18 cellular contexts compared by ENCODE assay signal in genomic region chr14:99543369-99543768, GRCh38.
A peak's percentile ranks its signal among the peaks of the same experiment; 100 is the strongest.
DNase-seq lines count a peak whose midpoint lies in the region; ATAC-seq, FAIRE-seq and TF ChIP-seq lines count a peak whose summit lies in the region.
"Had no signal": no experiment of that assay in that cellular context is flagged by ENCODE, and none has a peak within 500 bp of the region (broad histone marks: within the 10 kb centered on the region; RNA-seq: fewer than 3 reads in every experiment).

No MANE protein-coding gene starts in this region.

- H2AFZ ChIP-seq in H1 (ENCODE audit: low read length): no peak overlapping the region
- no peak overlapping the region for H2AFZ ChIP-seq in trophoblast cell (ENCODE audit: insufficient read depth, low read length, poor library complexity)
- no peak overlapping the region for H2AFZ ChIP-seq in neural progenitor cell (replicated peaks)

- H3K9me3 Mint-ChIP-seq in CD4-positive, CD25-positive, alpha-beta regulatory T cell: no peaks in the 10 kb centered on the region
- H3K9me3 Mint-ChIP-seq in neural progenitor cell: no peaks in the 10 kb centered on the region
- H3K9me3 Mint-ChIP-seq: CD8-positive, alpha-beta T cell had no signal

- H2BK15ac ChIP-seq in H1 (ENCODE audit: low read length): no peak overlapping the region

- H3K23ac ChIP-seq in H1 (ENCODE audit: insufficient read length): no peak overlapping the region
- H3K23ac ChIP-seq in trophoblast cell (ENCODE audit: low read length): no peak overlapping the region

- H3F3A ChIP-seq in neural progenitor cell (ENCODE audit: low read depth): peaks cover 30% of the 10 kb centered on the region

- no peak overlapping the region for H4K12ac ChIP-seq in trophoblast cell (ENCODE audit: low read depth, low read length)

- H4K91ac ChIP-seq in H1 (replicated peaks; ENCODE audit: insufficient read length, low read length) (peak overlapping the region; percentile 62), trophoblast cell (ENCODE audit: low read depth, low read length) (no peak overlapping the region)

- H3K9ac ChIP-seq in H1 (replicated peaks in 1 of 4; ENCODE audit: extremely low read depth in 1 of 4, low read depth in 3 of 4, low read length in 3 of 4) (no peak overlapping the region), trophoblast cell (ENCODE audit: low read length) (no peak overlapping the region), neural progenitor cell (no peak overlapping the region)

- no peaks in the 10 kb centered on the region for H3K9me3 ChIP-seq in CD4-positive, CD25-positive, alpha-beta regulatory T cell (ENCODE audit: control insufficient read depth in 2 of 2, low read length in 2 of 2)
- H3K9me3 ChIP-seq in H1 (ENCODE audit: insufficient read depth in 2 of 2, low read depth in 1 of 2, low read length in 1 of 2) (no peaks in the 10 kb centered on the region), trophoblast cell (ENCODE audit: insufficient read depth, low read depth, low read length) (no peaks in the 10 kb centered on the region), neural progenitor cell (ENCODE audit: low read depth) (no peaks in the 10 kb centered on the region)

- H2AK5ac ChIP-seq in H1 (ENCODE audit: low read depth, low read length): 0 out of 2 replicates have a peak overlapping the region, but pooled peaks have one; percentile 90
- no peak overlapping the region for H2AK5ac ChIP-seq in trophoblast cell (ENCODE audit: low read length)

- no peak for DNase-seq in CD4-positive, CD25-positive, alpha-beta regulatory T cell
- DNase-seq in RWPE1 (ENCODE audit: low spot score): no peak
- DNase-seq in H1 (ENCODE audit: low read depth in 1 of 2, low spot score in 2 of 2): no peak
- DNase-seq in trophoblast cell: no peak
- DNase-seq in left lobe of liver (ENCODE audit: low spot score): no peak
- DNase-seq in stimulated activated naive CD4-positive, alpha-beta T cell treated with Interleukin-2 at 50 U/mL for 16 hours (lab: John Stamatoyannopoulos, UW): no peak
- no peak for DNase-seq in neural progenitor cell (ENCODE audit: low spot score)
- DNase-seq: C1 segment of cervical spinal cord; CD8-positive, alpha-beta T cell; COR-L47; DMS53; GF-D8; GOT3; HCEC 1CT; IMR-90 had no signal

- H4K8ac ChIP-seq in H1 (ENCODE audit: extremely low read depth, insufficient read depth, low read length) (no peak overlapping the region), trophoblast cell (ENCODE audit: low read depth, low read length) (no peak overlapping the region)

- no peaks in the 10 kb centered on the region for H3K27me3 Mint-ChIP-seq in CD4-positive, CD25-positive, alpha-beta regulatory T cell
- peaks cover 10% of the 10 kb centered on the region for H3K27me3 Mint-ChIP-seq in neural progenitor cell (ENCODE audit: insufficient read depth, low read depth)

- no peak overlapping the region for H2BK20ac ChIP-seq in H1 (ENCODE audit: low read length)

- no peaks in the 10 kb centered on the region for H3K27me3 ChIP-seq in CD4-positive, CD25-positive, alpha-beta regulatory T cell (ENCODE audit: control insufficient read depth, insufficient read depth, low read length)
- H3K27me3 ChIP-seq in H1 (replicated peaks in 1 of 4; ENCODE audit: control insufficient read depth in 3 of 4, extremely low read depth in 1 of 4, insufficient read depth in 3 of 4, low read length in 3 of 4): no peaks in the 10 kb centered on the region
- no peaks in the 10 kb centered on the region for H3K27me3 ChIP-seq in trophoblast cell (ENCODE audit: insufficient read depth, low read length)
- H3K27me3 ChIP-seq in neural progenitor cell: no peaks in the 10 kb centered on the region

- POLR2A ChIA-PET in RWPE1 (lab: Yijun Ruan, JAX; ENCODE audit: low non-redundant PET) (no interaction called here), H1 (lab: Charles Lee; ENCODE audit: partially characterized antibody) (interaction anchor here (1.6 kb wide), 1 partner anchor 18 kb away, joined by 3 read pairs; no protein-coding TSS in a partner anchor)

- no peak for TF ChIP-seq RAD21 in H1 (IDR thresholded peaks at IDR 0.05 in 1 of 2, conservative IDR thresholded peaks at IDR 0.05 in 1 of 2; ENCODE audit: low read depth in 2 of 2, low read length in 2 of 2)

- peak overlapping the region; percentile 47 to 72 (median 60) for H3K27ac Mint-ChIP-seq in CD4-positive, CD25-positive, alpha-beta regulatory T cell
- H3K27ac Mint-ChIP-seq in neural progenitor cell: no peak overlapping the region
- H3K27ac Mint-ChIP-seq: B cell; CD8-positive, alpha-beta T cell had no signal

- H2BK12ac ChIP-seq in H1 (ENCODE audit: low read depth, low read length) (no peak overlapping the region), trophoblast cell (ENCODE audit: low read length) (no peak overlapping the region)

- H4K5ac ChIP-seq in H1 (ENCODE audit: insufficient read length, low read depth, low read length): no peak overlapping the region

- no peak overlapping the region for H2BK120ac ChIP-seq in H1 (replicated peaks; ENCODE audit: low read depth, low read length)
- no peak overlapping the region for H2BK120ac ChIP-seq in trophoblast cell (ENCODE audit: insufficient read depth, low read length, poor library complexity)

- ATAC-seq in CD4-positive, CD25-positive, alpha-beta regulatory T cell (ENCODE audit: low read depth in 2 of 2): no peak
- ATAC-seq in left lobe of liver (no peak), HG03565 (IDR thresholded peaks at IDR 0.05; ENCODE audit: unreplicated experiment) (no peak)
- ATAC-seq: CD8-positive, alpha-beta T cell had no signal

- H3K4me3 Mint-ChIP-seq in CD4-positive, CD25-positive, alpha-beta regulatory T cell: no peak overlapping the region
- H3K4me3 Mint-ChIP-seq in neural progenitor cell: no peak overlapping the region
- H3K4me3 Mint-ChIP-seq: B cell; CD8-positive, alpha-beta T cell had no signal

- peaks cover 22% of the 10 kb centered on the region; the same call in 1 of the 2 replicates for H3K79me1 ChIP-seq in H1 (ENCODE audit: low read depth, low read length)
- no peaks in the 10 kb centered on the region for H3K79me1 ChIP-seq in trophoblast cell (ENCODE audit: low read length)

- H3K27ac ChIP-seq in CD4-positive, CD25-positive, alpha-beta regulatory T cell (ENCODE audit: insufficient read depth, low read length, poor library complexity, severe bottlenecking): no peak overlapping the region
- H3K27ac ChIP-seq in RWPE1 (peak overlapping the region; percentile 11; the same call in 1 of the 2 replicates), H1 (ENCODE audit: low read depth, low read length) (no peak overlapping the region), trophoblast cell (ENCODE audit: low read depth, low read length) (no peak overlapping the region), neural progenitor cell (no peak overlapping the region)

- H3K4me3 ChIP-seq in CD4-positive, CD25-positive, alpha-beta regulatory T cell (ENCODE audit: low read depth, low read length): no peak overlapping the region
- H3K4me3 ChIP-seq in H1 (ENCODE audit: extremely low read depth in 1 of 4, insufficient read depth in 2 of 4, low read depth in 3 of 4, low read length in 4 of 4) (no peak overlapping the region), trophoblast cell (ENCODE audit: low read depth, low read length) (no peak overlapping the region), neural progenitor cell (no peak overlapping the region)

- 95% methylated on average over 4 of the region's 4 CpGs; no CpG with 5 or more reads in 1 of the 2 experiments for WGBS in H1 (ENCODE audit: extremely low coverage in 1 of 2, insufficient coverage in 1 of 2, insufficient read length in 1 of 2, insufficient replicate concordance in 2 of 2, low coverage in 1 of 2, low lambda C conversion rate in 2 of 2, missing lambda C conversion rate in 1 of 2), 2 experiments
- no CpG with 5 or more reads among the region's 4 CpGs for WGBS in trophoblast cell (ENCODE audit: extremely low coverage, insufficient coverage, insufficient read length)

- H3K4me1 Mint-ChIP-seq in CD4-positive, CD25-positive, alpha-beta regulatory T cell: peaks cover 0 to 25% (median 5%) of the 10 kb centered on the region in 4 donors
- H3K4me1 Mint-ChIP-seq in neural progenitor cell: peaks cover 81% of the 10 kb centered on the region

- H3K4me2 ChIP-seq in H1 (ENCODE audit: insufficient read depth in 1 of 2, low read depth in 2 of 2, low read length in 2 of 2): no peak overlapping the region
- H3K4me2 ChIP-seq in trophoblast cell (ENCODE audit: low read length): no peak overlapping the region
- H3K4me2 ChIP-seq in neural progenitor cell: no peak overlapping the region

- no peak overlapping the region for H3K14ac ChIP-seq in H1 (ENCODE audit: insufficient read length)
- H3K14ac ChIP-seq in trophoblast cell (ENCODE audit: low read length): no peak overlapping the region

- FAIRE-seq in H1 (lab: Jason Lieb, UNC): no peak
- FAIRE-seq: GM19239 had no signal

- no peaks in the 10 kb centered on the region for H3K4me1 ChIP-seq in CD4-positive, CD25-positive, alpha-beta regulatory T cell (ENCODE audit: control insufficient read depth, insufficient read depth, low read length, poor library complexity, severe bottlenecking)
- H3K4me1 ChIP-seq in H1 (replicated peaks in 1 of 4; ENCODE audit: control insufficient read depth in 3 of 4, insufficient read depth in 4 of 4, low read length in 3 of 4): peaks cover 7 to 30% (median 12%) of the 10 kb centered on the region in 4 experiments
- peaks cover 10 to 18% of the 10 kb centered on the region in 2 experiments for H3K4me1 ChIP-seq in trophoblast cell (ENCODE audit: control insufficient read depth in 1 of 2, insufficient read depth in 2 of 2, low read length in 2 of 2)
- H3K4me1 ChIP-seq in neural progenitor cell: peaks cover 75% of the 10 kb centered on the region

- no peak overlapping the region for H3K18ac ChIP-seq in H1 (ENCODE audit: extremely low read depth, low read length)
- H3K18ac ChIP-seq in trophoblast cell (ENCODE audit: low read length): peak overlapping the region; percentile 6

- no peaks in the 10 kb centered on the region for H3K23me2 ChIP-seq in H1 (ENCODE audit: low read depth, low read length)

- no peaks in the 10 kb centered on the region for H3K36me3 ChIP-seq in CD4-positive, CD25-positive, alpha-beta regulatory T cell (ENCODE audit: control insufficient read depth, insufficient read depth, low read length)
- H3K36me3 ChIP-seq in H1 (ENCODE audit: control insufficient read depth in 2 of 4, insufficient read depth in 4 of 4, low read length in 3 of 4) (no peaks in the 10 kb centered on the region), trophoblast cell (ENCODE audit: control insufficient read depth in 1 of 2, insufficient read depth in 2 of 2, low read length in 2 of 2) (no peaks in the 10 kb centered on the region), neural progenitor cell (no peaks in the 10 kb centered on the region)

- no peak overlapping the region for H2BK5ac ChIP-seq in H1 (ENCODE audit: low read depth, low read length)
- no peak overlapping the region for H2BK5ac ChIP-seq in trophoblast cell (ENCODE audit: low read depth, low read length, poor library complexity)

- H3K79me2 ChIP-seq in H1 (ENCODE audit: control insufficient read depth in 1 of 2, insufficient read depth in 2 of 2, low read length in 2 of 2) (peaks cover 0 to 67% of the 10 kb centered on the region in 2 experiments; a peak in 2 of 4 replicates), trophoblast cell (ENCODE audit: control insufficient read depth, insufficient read depth, low read length, poor library complexity) (peaks cover 3% of the 10 kb centered on the region), neural progenitor cell (ENCODE audit: low read depth) (peaks cover 98% of the 10 kb centered on the region)

- H3K4ac ChIP-seq in H1 (replicated peaks; ENCODE audit: insufficient read length, low read depth, low read length): no peak overlapping the region
- no peak overlapping the region for H3K4ac ChIP-seq in trophoblast cell (ENCODE audit: low read depth, low read length)

- TF ChIP-seq POLR2A in H1 (IDR thresholded peaks at IDR 0.05; ENCODE audit: control extremely low read depth in 1 of 2, low read depth in 2 of 2, low read length in 2 of 2): no peak

- TF ChIP-seq CTCF in RWPE1 (conservative IDR thresholded peaks at IDR 0.05; ENCODE audit: low read depth) (no peak), H1 (IDR thresholded peaks at IDR 0.05; ENCODE audit: control extremely low read depth in 1 of 3, insufficient read depth in 1 of 3, low read depth in 1 of 3, low read length in 3 of 3) (no peak), neural progenitor cell (IDR thresholded peaks at IDR 0.05) (no peak)

- H4K20me1 ChIP-seq in H1 (replicated peaks in 1 of 2; ENCODE audit: control insufficient read depth in 1 of 2, insufficient read depth in 2 of 2, low read length in 2 of 2) (peaks cover 4 to 16% of the 10 kb centered on the region in 2 experiments), neural progenitor cell (ENCODE audit: low read depth) (peaks cover 96% of the 10 kb centered on the region)

- no peak for TF ChIP-seq EP300 in H1 (IDR thresholded peaks at IDR 0.05; ENCODE audit: borderline replicate concordance in 1 of 2, low read depth in 2 of 2, low read length in 2 of 2)

- CTCF ChIA-PET in RWPE1 (lab: Yijun Ruan, JAX): no interaction called here
- CTCF ChIA-PET in H1 (lab: Charles Lee; ENCODE audit: partially characterized antibody): interaction anchor here (1.0 to 3.6 kb wide), 10 partner anchors 8 to 85 kb away, joined by 3 to 19 read pairs (median 4); no protein-coding TSS in a partner anchor

- no peaks in the 10 kb centered on the region for H3K36me3 Mint-ChIP-seq in CD4-positive, CD25-positive, alpha-beta regulatory T cell
- peaks cover 1% of the 10 kb centered on the region for H3K36me3 Mint-ChIP-seq in neural progenitor cell
- H3K36me3 Mint-ChIP-seq: CD8-positive, alpha-beta T cell had no signal

- H3K56ac ChIP-seq in H1 (replicated peaks; ENCODE audit: insufficient read length, low read depth, low read length): no peak overlapping the region
